9 cellular contexts compared by ENCODE assay signal in genomic region chr20:29873946-29874345, GRCh38.
A peak's percentile ranks its signal among the peaks of the same experiment; 100 is the strongest.
DNase-seq lines count a peak whose midpoint lies in the region; ATAC-seq and TF ChIP-seq lines count a peak whose summit lies in the region.
"Had no signal": no experiment of that assay in that cellular context is flagged by ENCODE, and none has a peak within 500 bp of the region (broad histone marks: within the 10 kb centered on the region; RNA-seq: fewer than 3 reads in every experiment).

No MANE protein-coding gene starts in this region.

- H3K27ac Mint-ChIP-seq in stimulated activated memory B cell treated with anti-CD40 and anti-IgM and Interleukin-4, amounts not matched to agents 10 μg/mL and 1 μg/mL and 100 μg/mL, for 72 hours = no peak overlapping the region

- TF ChIP-seq POLR2A in NB4 (IDR thresholded peaks at IDR 0.05; ENCODE audit: extremely low read depth, insufficient read length) (no peak), adrenal gland (IDR thresholded peaks at IDR 0.05) (no peak)

- peak overlapping the region; percentile 40 for H3K4me3 ChIP-seq in NB4 (ENCODE audit: low read depth, low read length)
- no peak overlapping the region for H3K4me3 ChIP-seq in adrenal gland

- H3K27me3 ChIP-seq in adrenal gland = no peaks in the 10 kb centered on the region

- 54 to 74% (median 62%) methylated on average over 15 to 28 of the region's 28 CpGs for WGBS in adrenal gland, 4 donors

- no peak overlapping the region for H3K4me3 Mint-ChIP-seq in stimulated activated memory B cell treated with anti-CD40 and anti-IgM and Interleukin-4, amounts not matched to agents 10 μg/mL and 1 μg/mL and 100 μg/mL, for 72 hours

- peaks cover 5% of the 10 kb centered on the region for H3K36me3 Mint-ChIP-seq in stimulated activated memory B cell treated with anti-CD40 and anti-IgM and Interleukin-4, amounts not matched to agents 10 μg/mL and 1 μg/mL and 100 μg/mL, for 72 hours

- ATAC-seq in HG03095 (IDR thresholded peaks at IDR 0.05; ENCODE audit: unreplicated experiment) = no peak
- ATAC-seq in stimulated activated memory B cell treated with anti-CD40 and anti-IgM and Interleukin-4, amounts not matched to agents 10 μg/mL and 1 μg/mL and 100 μg/mL, for 72 hours = no peak

- no peaks in the 10 kb centered on the region for H3K36me3 ChIP-seq in adrenal gland (replicated peaks in 1 of 2)

- H3K4me1 ChIP-seq in adrenal gland (replicated peaks in 1 of 2) = no peaks in the 10 kb centered on the region

- intact Hi-C loops in adrenal gland (cut with DNase I) = no loop called here

- H3K27me3 Mint-ChIP-seq in stimulated activated memory B cell treated with anti-CD40 and anti-IgM and Interleukin-4, amounts not matched to agents 10 μg/mL and 1 μg/mL and 100 μg/mL, for 72 hours = peaks cover 8% of the 10 kb centered on the region

- DNase-seq in GM04504 (ENCODE audit: low read depth) = peak; percentile 6
- peak; percentile 69 for DNase-seq in NB4 (ENCODE audit: low read depth)
- peak in 5 of 7 donors; percentile 14 to 45 (median 39) for DNase-seq in adrenal gland
- peak; percentile 56 for DNase-seq in left kidney (ENCODE audit: low read depth, low spot score)
- DNase-seq in RKO (ENCODE audit: low spot score) = no peak
- DNase-seq in HT-29 (ENCODE audit: low spot score) = no peak

- no peak for TF ChIP-seq CTCF in NB4 (IDR thresholded peaks at IDR 0.05; ENCODE audit: low read depth, low read length)
- no peak for TF ChIP-seq CTCF in adrenal gland (IDR thresholded peaks at IDR 0.05)

- H3K27ac ChIP-seq in adrenal gland = no peak overlapping the region
- H3K27ac ChIP-seq: KMS-11 had no signal

- no peaks in the 10 kb centered on the region for H3K9me3 ChIP-seq in adrenal gland (replicated peaks in 1 of 3)

- H3K9me3 Mint-ChIP-seq in stimulated activated memory B cell treated with anti-CD40 and anti-IgM and Interleukin-4, amounts not matched to agents 10 μg/mL and 1 μg/mL and 100 μg/mL, for 72 hours = peaks cover 17% of the 10 kb centered on the region

- peaks cover 7% of the 10 kb centered on the region for H3K4me1 Mint-ChIP-seq in stimulated activated memory B cell treated with anti-CD40 and anti-IgM and Interleukin-4, amounts not matched to agents 10 μg/mL and 1 μg/mL and 100 μg/mL, for 72 hours

Comparison
In these comparisons a context has a peak if more than half of its experiments do, and no peak if none do; other contexts are left out.
1. DNase-seq: peak in GM04504 (single experiment), NB4 (single experiment), adrenal gland (5 of 7) and left kidney (single experiment); none in RKO (single experiment) and HT-29 (single experiment).